9 cellular contexts compared by ENCODE assay signal in genomic region chr9:34652608-34653007, GRCh38. TPM values are rescaled to one million over a fixed set of nuclear protein-coding genes. Genes with fewer than 3 reads are reported as not detected.
A peak's percentile ranks its signal among the peaks of the same experiment; 100 is the strongest.
DNase-seq lines count a peak whose midpoint lies in the region; ATAC-seq, FAIRE-seq and TF ChIP-seq lines count a peak whose summit lies in the region.
"Had no signal": no experiment of that assay in that cellular context is flagged by ENCODE, and none has a peak within 500 bp of the region (broad histone marks: within the 10 kb centered on the region; RNA-seq: fewer than 3 reads in every experiment).

No MANE protein-coding gene starts in this region.

- H3K9me3 ChIP-seq in GM12878 (replicated peaks; ENCODE audit: control insufficient read depth, insufficient read depth, low read length) (no peaks in the 10 kb centered on the region), liver (ENCODE audit: control insufficient read depth in 4 of 4, low read length in 3 of 4) (no peaks in the 10 kb centered on the region), testis (no peaks in the 10 kb centered on the region)

- WGBS in GM12878 (ENCODE audit: insufficient coverage, insufficient replicate concordance, low lambda C conversion rate, missing lambda C conversion rate): 68% methylated on average over 4 of the region's 4 CpGs
- 42% methylated on average over 4 of the region's 4 CpGs for WGBS in liver
- WGBS in testis, 2 donors: 16 to 19% methylated on average over 4 of the region's 4 CpGs

- no peak for ATAC-seq in activated CD4-positive, alpha-beta T cell treated with anti-CD3 and anti-CD28 coated beads for 36 hours
- ATAC-seq in GM12878: no peak

- H3K36me3 ChIP-seq in GM12878 (ENCODE audit: control insufficient read depth in 2 of 2, insufficient read depth in 2 of 2, low read length in 1 of 2): peaks cover 2 to 13% of the 10 kb centered on the region in 2 experiments; a peak in 3 of 4 replicates
- peaks cover 0 to 15% (median 10%) of the 10 kb centered on the region in 4 donors for H3K36me3 ChIP-seq in liver (ENCODE audit: control insufficient read depth in 4 of 4, insufficient read depth in 3 of 4, low read depth in 1 of 4, low read length in 3 of 4)
- no peaks in the 10 kb centered on the region for H3K36me3 ChIP-seq in testis (ENCODE audit: low read depth, missing control alignments)

- POLR2A ChIA-PET in activated CD4-positive, alpha-beta T cell treated with anti-CD3 and anti-CD28 coated beads for 36 hours (lab: Charles Lee): no interaction called here
- POLR2A ChIA-PET in GM12878 (lab: Charles Lee): interaction anchor here (1.3 to 1.5 kb wide), 2 partner anchors 9 to 15 kb away, joined by 3 to 6 read pairs; partner anchors contain the start of genes CCL27 and SIGMAR1

- no peak overlapping the region for H3K27ac ChIP-seq in GM12878 (ENCODE audit: control insufficient read depth, insufficient read depth)
- H3K27ac ChIP-seq in liver (ENCODE audit: low read depth in 1 of 2, low read length in 2 of 2): peak overlapping the region; percentile 58 to 80
- H3K27ac ChIP-seq in testis: peak overlapping the region in 1 of 2 donors; percentile 37

- H3K4me3 ChIP-seq in GM12878 (no peak overlapping the region), liver (ENCODE audit: low read depth in 1 of 3, low read length in 3 of 3) (no peak overlapping the region), testis (peak overlapping the region in 1 of 2 donors; percentile 6)

- TF ChIP-seq RAD21 in GM12878 (IDR thresholded peaks at IDR 0.05; ENCODE audit: insufficient read depth, low read depth, low read length): no peak
- no peak for TF ChIP-seq RAD21 in liver (IDR thresholded peaks at IDR 0.05)

- TF ChIP-seq EP300 in GM12878 (IDR thresholded peaks at IDR 0.05; ENCODE audit: borderline replicate concordance in 1 of 2, control insufficient read depth in 1 of 2, low read depth in 2 of 2, low read length in 2 of 2): no peak

- no peak for DNase-seq in activated CD4-positive, alpha-beta T cell treated with anti-CD3 and anti-CD28 coated beads for 36 hours
- DNase-seq in activated CD4-positive, alpha-beta T cell treated with anti-CD3 and anti-CD28 coated beads for 48 hours: no peak
- DNase-seq in GM12878 (ENCODE audit: low read depth, low spot score) (no peak), testis (peak; percentile 43), frontal cortex (ENCODE audit: low spot score in 2 of 2) (no peak), HCEC 1CT (no peak), NCI-H1105 treated with DMSO at 0.1 percent for 48 hours (lab: John Stamatoyannopoulos, UW) (no peak)

- no peaks in the 10 kb centered on the region for H4K20me1 ChIP-seq in GM12878 (ENCODE audit: control insufficient read depth, insufficient read depth)

- H2AFZ ChIP-seq in GM12878 (ENCODE audit: control insufficient read depth, low read depth, low read length): no peak overlapping the region

- H3K9ac ChIP-seq in GM12878 (ENCODE audit: control insufficient read depth, insufficient read depth, low read length) (no peak overlapping the region), liver (ENCODE audit: low read depth in 1 of 2, low read length in 2 of 2) (no peak overlapping the region)

- SMC1A ChIA-PET in GM12878 (lab: Charles Lee; ENCODE audit: uncharacterized antibody, unreplicated experiment): no interaction called here

- H3K4me1 Mint-ChIP-seq in activated CD4-positive, alpha-beta T cell treated with anti-CD3 and anti-CD28 coated beads for 36 hours: peaks cover 32% of the 10 kb centered on the region

- H3K27me3 ChIP-seq in GM12878 (replicated peaks in 1 of 2; ENCODE audit: control insufficient read depth in 2 of 2, insufficient read depth in 2 of 2, low read length in 1 of 2) (no peaks in the 10 kb centered on the region), liver (ENCODE audit: control insufficient read depth in 4 of 4, insufficient read depth in 4 of 4, low read length in 3 of 4) (no peaks in the 10 kb centered on the region), testis (no peaks in the 10 kb centered on the region)

- H3K9me3 Mint-ChIP-seq in activated CD4-positive, alpha-beta T cell treated with anti-CD3 and anti-CD28 coated beads for 36 hours (ENCODE audit: low read depth): no peaks in the 10 kb centered on the region

- peaks cover 21% of the 10 kb centered on the region for H3K36me3 Mint-ChIP-seq in activated CD4-positive, alpha-beta T cell treated with anti-CD3 and anti-CD28 coated beads for 36 hours (ENCODE audit: low read depth)

- H3K4me2 ChIP-seq in GM12878 (ENCODE audit: control insufficient read depth, insufficient read depth): peak overlapping the region; percentile 70

- in situ Hi-C loops in GM12878 (cut with MboI): no loop called here

- CTCF ChIA-PET in activated CD4-positive, alpha-beta T cell treated with anti-CD3 and anti-CD28 coated beads for 36 hours (lab: Charles Lee): interaction anchor here (0.7 to 10.8 kb wide), 2 partner anchors 17 to 920 kb away, joined by 3 to 131 read pairs; partner anchors contain the start of gene SIGMAR1
- CTCF ChIA-PET in GM12878 (lab: Yijun Ruan, JAX): interaction anchor here (2.9 kb wide), 1 partner anchor 10 kb away, joined by 11 read pairs; the partner anchor contains the start of gene CCL27

- RAD21 ChIA-PET in GM12878 (lab: Charles Lee; ENCODE audit: unreplicated experiment): interaction anchor here (0.5 kb wide), 1 partner anchor 286 kb away, joined by 3 read pairs; no protein-coding TSS in a partner anchor

- BruUV-seq in GM12878 (replicated peaks; lab: Mats Ljungman, UMichigan): no TSS peak

- TF ChIP-seq POLR2A in GM12878 (IDR thresholded peaks at IDR 0.05; ENCODE audit: low read depth, low read length): no peak
- TF ChIP-seq POLR2A in testis (IDR thresholded peaks at IDR 0.05): no peak

- H3K79me2 ChIP-seq in GM12878 (ENCODE audit: control insufficient read depth, insufficient read depth, low read length): peaks cover 6% of the 10 kb centered on the region

- intact Hi-C loops in activated CD4-positive, alpha-beta T cell treated with anti-CD3 and anti-CD28 coated beads for 36 hours (cut with DNase I, micrococcal nuclease): no loop called here
- intact Hi-C loops in GM12878 (cut with micrococcal nuclease; ENCODE audit: unreplicated experiment): no loop called here
- intact Hi-C loops in testis (cut with DNase I; ENCODE audit: low total_unique reads): no loop called here

- H3K4me1 ChIP-seq in GM12878 (ENCODE audit: control insufficient read depth, insufficient read depth, low read length) (peaks cover 11% of the 10 kb centered on the region), liver (ENCODE audit: control insufficient read depth in 4 of 4, insufficient read depth in 4 of 4, low read length in 3 of 4) (peaks cover 14 to 65% (median 59%) of the 10 kb centered on the region in 4 donors), testis (peaks cover 48% of the 10 kb centered on the region)

- FAIRE-seq in GM12878 (lab: Jason Lieb, UNC) (no peak), frontal cortex (lab: Jason Lieb, UNC) (no peak)

- peak overlapping the region; percentile 22 for H3K27ac Mint-ChIP-seq in activated CD4-positive, alpha-beta T cell treated with anti-CD3 and anti-CD28 coated beads for 36 hours

- no peak overlapping the region for H3K4me3 Mint-ChIP-seq in activated CD4-positive, alpha-beta T cell treated with anti-CD3 and anti-CD28 coated beads for 36 hours

- H3K27me3 Mint-ChIP-seq in activated CD4-positive, alpha-beta T cell treated with anti-CD3 and anti-CD28 coated beads for 36 hours: no peaks in the 10 kb centered on the region

- TF ChIP-seq CTCF in GM12878 (IDR thresholded peaks at IDR 0.05 in 2 of 3, conservative IDR thresholded peaks at IDR 0.05 in 1 of 3; ENCODE audit: control insufficient read depth in 2 of 3, extremely low read depth in 1 of 3, insufficient read depth in 1 of 3, low read depth in 3 of 3, low read length in 3 of 3) (no peak), liver (IDR thresholded peaks at IDR 0.05; ENCODE audit: low read depth, low read length, missing input control) (no peak), testis (IDR thresholded peaks at IDR 0.05) (no peak)

RNA-seq across cellular contexts. Expression of gene IL11RA, which starts 0.6 kb away (rescaled TPM):
- 10 to 100 TPM; 18.3 to 21.3 TPM for total RNA-seq in activated CD4-positive, alpha-beta T cell treated with anti-CD3 and anti-CD28 coated beads for 36 hours
- 26.1 and 28.4 TPM in 2 replicates for total RNA-seq in GM12878 (2013; cell fraction: nucleolus; rRNA removed)
- total RNA-seq in GM12878 (2014; rRNA removed) (1.5 and 2.9 TPM in 2 replicates), GM12878 (2014; rRNA removed; fragmentation: Illumina TruSeq; extraction: Trizol) (1.7 and 2.6 TPM in 2 replicates), GM12878 (2021) (4.8 and 5.8 TPM in 2 replicates), liver (10 to 100 TPM; 14.8 to 35.3 TPM), testis (10 to 100 TPM; 39.8 to 58.0 TPM), frontal cortex (5.3 TPM)
- 3.8 TPM for polyA plus RNA-seq in GM12878 (2011; ENCODE audit: low read depth)
- polyA plus RNA-seq in GM12878 (2011; rRNA removed) (3.5 and 5.7 TPM in 2 replicates), GM12878 (2014; fragmentation: Illumina TruSeq; extraction: Trizol) (2.6 and 2.8 TPM in 2 replicates), GM12878 (2014; fragmentation: Nextera tagmentation; extraction: Ambion mirVana) (under 1 TPM; 0.32 to 0.47 TPM), GM12878 (2014; rRNA removed) (5.2 and 5.7 TPM in 2 replicates), GM12878 (2016; fragmentation: Nextera tagmentation; extraction: Ambion mirVana) (1 to 10 TPM; 1.1 to 1.5 TPM), liver (10 to 100 TPM in 1 of 2 donors, 1 to 10 TPM in 1; 10.0 to 14.7 TPM), testis (ENCODE audit: insufficient read depth, low read depth, low replicate concordance) (28.7 TPM)
- polyA plus RNA-seq in GM12878 (2011; cell fraction: cytosol; rRNA removed): 3.7 and 5.0 TPM in 2 replicates
- polyA plus RNA-seq in GM12878 (2011; cell fraction: nucleus; rRNA removed): 66.8 and 68.7 TPM in 2 replicates
- 7.6 and 9.9 TPM in 2 replicates for polyA plus RNA-seq in GM12878 (2012)
- 1.8 and 3.3 TPM in 2 replicates for polyA minus RNA-seq in GM12878 (2011; rRNA and poly(A)+ RNA removed)
- 1.2 and 2.2 TPM in 2 replicates for polyA minus RNA-seq in GM12878 (2011; cell fraction: cytosol; rRNA and poly(A)+ RNA removed)
- polyA minus RNA-seq in GM12878 (2011; cell fraction: nucleus; rRNA and poly(A)+ RNA removed): 7.6 and 19.1 TPM in 2 replicates

RNA-seq across cellular contexts. Expression of gene GALT, which starts 6.1 kb away (rescaled TPM):
- 10 to 100 TPM; 45.1 to 53.9 TPM for total RNA-seq in activated CD4-positive, alpha-beta T cell treated with anti-CD3 and anti-CD28 coated beads for 36 hours
- 127 and 128 TPM in 2 replicates for total RNA-seq in GM12878 (2013; cell fraction: nucleolus; rRNA removed)
- total RNA-seq in GM12878 (2014; rRNA removed) (30.3 and 31.0 TPM in 2 replicates), GM12878 (2014; rRNA removed; fragmentation: Illumina TruSeq; extraction: Trizol) (9.3 and 10.3 TPM in 2 replicates), GM12878 (2021) (26.2 and 30.8 TPM in 2 replicates), liver (100 to 1,000 TPM in 1 of 2 donors, 10 to 100 TPM in 1; 58.6 to 161 TPM), testis (10 to 100 TPM; 46.1 to 55.6 TPM), frontal cortex (29.3 TPM)
- 15.7 TPM for polyA plus RNA-seq in GM12878 (2011; ENCODE audit: low read depth)
- polyA plus RNA-seq in GM12878 (2011; rRNA removed) (10.5 and 21.6 TPM in 2 replicates), GM12878 (2014; fragmentation: Illumina TruSeq; extraction: Trizol) (14.5 and 16.9 TPM in 2 replicates), GM12878 (2014; fragmentation: Nextera tagmentation; extraction: Ambion mirVana) (10 to 100 TPM; 22.8 to 24.9 TPM), GM12878 (2014; rRNA removed) (30.2 and 41.6 TPM in 2 replicates), GM12878 (2016; fragmentation: Nextera tagmentation; extraction: Ambion mirVana) (10 to 100 TPM; 28.8 to 34.1 TPM), liver (100 to 1,000 TPM in 1 of 2 donors, 10 to 100 TPM in 1; 69.3 to 196 TPM), testis (ENCODE audit: insufficient read depth, low read depth, low replicate concordance) (25.9 TPM)
- 15.5 and 19.7 TPM in 2 replicates for polyA plus RNA-seq in GM12878 (2011; cell fraction: cytosol; rRNA removed)
- 216 and 276 TPM in 2 replicates for polyA plus RNA-seq in GM12878 (2011; cell fraction: nucleus; rRNA removed)
- polyA plus RNA-seq in GM12878 (2012): 23.4 and 28.6 TPM in 2 replicates
- 19.0 and 27.7 TPM in 2 replicates for polyA minus RNA-seq in GM12878 (2011; rRNA and poly(A)+ RNA removed)
- polyA minus RNA-seq in GM12878 (2011; cell fraction: cytosol; rRNA and poly(A)+ RNA removed): 6.3 and 7.0 TPM in 2 replicates
- polyA minus RNA-seq in GM12878 (2011; cell fraction: nucleus; rRNA and poly(A)+ RNA removed): 82.2 and 106 TPM in 2 replicates

RNA-seq across cellular contexts. Expression of gene CCL27, which starts 9.8 kb away (rescaled TPM):
- total RNA-seq in activated CD4-positive, alpha-beta T cell treated with anti-CD3 and anti-CD28 coated beads for 36 hours: under 1 TPM in 1 of 2 experiments, not detected in 1; 0.23 TPM
- total RNA-seq in GM12878 (2013; cell fraction: nucleolus; rRNA removed): not detected in 2 replicates
- total RNA-seq in GM12878 (2014; rRNA removed) (not detected in 2 replicates), GM12878 (2014; rRNA removed; fragmentation: Illumina TruSeq; extraction: Trizol) (not detected in 2 replicates), GM12878 (2021) (not detected in 2 replicates), liver (not detected), testis (1 to 10 TPM in 1 of 2 donors, not detected in 1; 3.1 TPM), frontal cortex (0.41 TPM)
- polyA plus RNA-seq in GM12878 (2011; ENCODE audit: low read depth): not detected
- polyA plus RNA-seq in GM12878 (2011; rRNA removed) (not detected in 2 replicates), GM12878 (2014; fragmentation: Illumina TruSeq; extraction: Trizol) (not detected in 2 replicates), GM12878 (2014; fragmentation: Nextera tagmentation; extraction: Ambion mirVana) (under 1 TPM in 1 of 2 experiments, not detected in 1; 0.45 TPM), GM12878 (2014; rRNA removed) (not detected in 2 replicates), GM12878 (2016; fragmentation: Nextera tagmentation; extraction: Ambion mirVana) (not detected), liver (not detected), testis (ENCODE audit: insufficient read depth, low read depth, low replicate concordance) (1.4 TPM)
- polyA plus RNA-seq in GM12878 (2011; cell fraction: cytosol; rRNA removed): 0.15 and 0.25 TPM in 2 replicates
- polyA plus RNA-seq in GM12878 (2011; cell fraction: nucleus; rRNA removed): 0.34 and 1.1 TPM in 2 replicates
- not detected in 2 replicates for polyA plus RNA-seq in GM12878 (2012)
- 0.37 TPM in 1 of 2 replicates, not detected in the other for polyA minus RNA-seq in GM12878 (2011; rRNA and poly(A)+ RNA removed)
- polyA minus RNA-seq in GM12878 (2011; cell fraction: cytosol; rRNA and poly(A)+ RNA removed): not detected in 2 replicates
- not detected in 2 replicates for polyA minus RNA-seq in GM12878 (2011; cell fraction: nucleus; rRNA and poly(A)+ RNA removed)
- total RNA-seq: omental fat pad had no signal

RNA-seq across cellular contexts. Expression of gene SIGMAR1, which starts 15.0 kb away (rescaled TPM):
- total RNA-seq in activated CD4-positive, alpha-beta T cell treated with anti-CD3 and anti-CD28 coated beads for 36 hours: 10 to 100 TPM; 63.6 to 68.0 TPM
- 24.8 and 27.0 TPM in 2 replicates for total RNA-seq in GM12878 (2013; cell fraction: nucleolus; rRNA removed)
- 65.4 and 77.9 TPM in 2 replicates for total RNA-seq in GM12878 (2014; rRNA removed)
- 38.6 and 44.3 TPM in 2 replicates for total RNA-seq in GM12878 (2014; rRNA removed; fragmentation: Illumina TruSeq; extraction: Trizol)
- 61.5 and 63.0 TPM in 2 replicates for total RNA-seq in GM12878 (2021)
- 16.1 TPM for polyA plus RNA-seq in GM12878 (2011; ENCODE audit: low read depth)
- 7.6 and 12.9 TPM in 2 replicates for polyA plus RNA-seq in GM12878 (2011; rRNA removed)
- 21.5 and 23.4 TPM in 2 replicates for polyA plus RNA-seq in GM12878 (2011; cell fraction: cytosol; rRNA removed)
- polyA plus RNA-seq in GM12878 (2011; cell fraction: nucleus; rRNA removed): 13.0 and 13.5 TPM in 2 replicates
- 25.7 and 30.6 TPM in 2 replicates for polyA plus RNA-seq in GM12878 (2012)
- 64.7 and 76.0 TPM in 2 replicates for polyA plus RNA-seq in GM12878 (2014; fragmentation: Illumina TruSeq; extraction: Trizol)
- 10 to 100 TPM in 1 of 2 experiments, 1 to 10 TPM in 1; 7.1 to 19.6 TPM for polyA plus RNA-seq in GM12878 (2014; fragmentation: Nextera tagmentation; extraction: Ambion mirVana)
- 81.4 and 82.9 TPM in 2 replicates for polyA plus RNA-seq in GM12878 (2014; rRNA removed)
- 100 to 1,000 TPM; 110 to 133 TPM for polyA plus RNA-seq in GM12878 (2016; fragmentation: Nextera tagmentation; extraction: Ambion mirVana)
- 13.1 and 18.7 TPM in 2 replicates for polyA minus RNA-seq in GM12878 (2011; rRNA and poly(A)+ RNA removed)
- polyA minus RNA-seq in GM12878 (2011; cell fraction: cytosol; rRNA and poly(A)+ RNA removed): 6.5 and 10.2 TPM in 2 replicates
- 11.7 and 17.3 TPM in 2 replicates for polyA minus RNA-seq in GM12878 (2011; cell fraction: nucleus; rRNA and poly(A)+ RNA removed)
- 100 to 1,000 TPM; 116 to 161 TPM for total RNA-seq in liver
- 100 to 1,000 TPM; 196 to 210 TPM for polyA plus RNA-seq in liver
- total RNA-seq in testis: 10 to 100 TPM; 87.1 to 92.4 TPM
- polyA plus RNA-seq in testis (ENCODE audit: insufficient read depth, low read depth, low replicate concordance): 50.3 TPM
- 20.8 TPM for total RNA-seq in frontal cortex

RNA-seq across cellular contexts. Expression of gene ARID3C, which starts 23.7 kb away (rescaled TPM):
- total RNA-seq in activated CD4-positive, alpha-beta T cell treated with anti-CD3 and anti-CD28 coated beads for 36 hours: under 1 TPM; 0.66 to 0.76 TPM
- 0.38 TPM in 1 of 2 replicates, not detected in the other for total RNA-seq in GM12878 (2013; cell fraction: nucleolus; rRNA removed)
- total RNA-seq in GM12878 (2014; rRNA removed): not detected in 2 replicates
- total RNA-seq in GM12878 (2014; rRNA removed; fragmentation: Illumina TruSeq; extraction: Trizol): not detected in 2 replicates
- 0.24 TPM in 1 of 2 replicates, not detected in the other for total RNA-seq in GM12878 (2021)
- not detected for polyA plus RNA-seq in GM12878 (2011; ENCODE audit: low read depth)
- polyA plus RNA-seq in GM12878 (2011; rRNA removed): not detected in 2 replicates
- polyA plus RNA-seq in GM12878 (2011; cell fraction: cytosol; rRNA removed): not detected in 2 replicates
- polyA plus RNA-seq in GM12878 (2011; cell fraction: nucleus; rRNA removed): 0.07 TPM in 1 of 2 replicates, not detected in the other
- polyA plus RNA-seq in GM12878 (2012): not detected in 2 replicates
- not detected in 2 replicates for polyA plus RNA-seq in GM12878 (2014; fragmentation: Illumina TruSeq; extraction: Trizol)
- not detected for polyA plus RNA-seq in GM12878 (2014; fragmentation: Nextera tagmentation; extraction: Ambion mirVana)
- not detected in 2 replicates for polyA plus RNA-seq in GM12878 (2014; rRNA removed)
- not detected for polyA plus RNA-seq in GM12878 (2016; fragmentation: Nextera tagmentation; extraction: Ambion mirVana)
- not detected in 2 replicates for polyA minus RNA-seq in GM12878 (2011; rRNA and poly(A)+ RNA removed)
- not detected in 2 replicates for polyA minus RNA-seq in GM12878 (2011; cell fraction: cytosol; rRNA and poly(A)+ RNA removed)
- polyA minus RNA-seq in GM12878 (2011; cell fraction: nucleus; rRNA and poly(A)+ RNA removed): not detected in 2 replicates
- 1 to 10 TPM; 2.2 to 2.6 TPM for total RNA-seq in liver
- polyA plus RNA-seq in liver: 1 to 10 TPM in 1 of 2 donors, under 1 TPM in 1; 0.58 to 1.1 TPM
- under 1 TPM; 0.31 to 0.37 TPM for total RNA-seq in testis
- polyA plus RNA-seq in testis (ENCODE audit: insufficient read depth, low read depth, low replicate concordance): 0.45 TPM
- total RNA-seq in frontal cortex: 0.82 TPM
- total RNA-seq: omental fat pad had no signal
